Comparison of ENCODE assay signal across 8 cellular contexts in the genomic region with DNA sequence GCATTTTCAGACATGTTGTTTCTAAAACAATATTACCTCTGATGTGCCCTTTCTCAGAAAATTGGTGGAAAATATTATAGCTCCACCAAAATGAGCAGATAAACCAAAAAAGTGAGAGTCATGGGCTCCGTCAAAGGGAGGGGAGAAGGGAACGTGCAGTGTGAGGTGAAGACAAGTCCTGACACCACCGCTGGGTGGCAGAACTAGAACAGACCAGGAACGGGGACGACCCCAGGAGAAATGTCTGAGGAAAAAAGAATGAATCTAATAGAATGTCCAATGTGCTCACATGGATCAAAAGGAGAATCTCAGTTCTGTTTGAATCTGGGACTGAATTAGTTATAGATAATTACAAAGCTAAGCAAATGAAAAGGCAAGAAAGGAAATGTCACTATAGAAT. TPM values are rescaled to one million over a fixed set of nuclear protein-coding genes. Genes with fewer than 3 reads are reported as not detected.
DNase-seq lines count a peak whose midpoint lies in the region; ATAC-seq and TF ChIP-seq lines count a peak whose summit lies in the region.

No MANE protein-coding gene starts in this region.

- no peaks in the 10 kb centered on the region for H3K9me3 Mint-ChIP-seq in WTC11

- intact Hi-C loops in left ventricle myocardium superior (cut with micrococcal nuclease): loop anchor here (10.0 kb wide), 1 partner anchor 93 kb away; no protein-coding TSS in a partner anchor
- intact Hi-C loops in testis (cut with DNase I; ENCODE audit: low total_unique reads): no loop called here

- H3K27me3 ChIP-seq in testis: no peaks in the 10 kb centered on the region

- peak; percentile 71 for ATAC-seq in HG03571 (IDR thresholded peaks at IDR 0.05; ENCODE audit: unreplicated experiment)
- ATAC-seq in WTC11: peak; percentile 89
- ATAC-seq in left ventricle myocardium superior: peak; percentile 56

- no peaks in the 10 kb centered on the region for H3K27me3 Mint-ChIP-seq in WTC11 (ENCODE audit: low read depth)

- H3K4me3 Mint-ChIP-seq in WTC11: no peak overlapping the region

- peak; percentile 39 for TF ChIP-seq CTCF in WTC11 (IDR thresholded peaks at IDR 0.05)
- peak in 1 of 3 experiments; percentile 17 for TF ChIP-seq CTCF in testis (IDR thresholded peaks at IDR 0.05)

- no peak overlapping the region for H3K27ac Mint-ChIP-seq in WTC11

- H3K4me1 Mint-ChIP-seq in WTC11: peaks cover 21% of the 10 kb centered on the region

- H3K4me1 ChIP-seq in testis: peaks cover 13% of the 10 kb centered on the region

- POLR2A ChIA-PET in WTC11 (lab: Charles Lee): no interaction called here

- H3K4me3 ChIP-seq in testis: no peak overlapping the region

- peaks cover 53% of the 10 kb centered on the region for H3K36me3 Mint-ChIP-seq in WTC11

- no peak overlapping the region for H3K27ac ChIP-seq in testis

- TF ChIP-seq POLR2A in testis (IDR thresholded peaks at IDR 0.05): no peak

- WGBS in testis, 2 donors: 55 to 58% methylated on average over 5 of the region's 5 CpGs

- H3K36me3 ChIP-seq in testis (ENCODE audit: low read depth, missing control alignments): no peaks in the 10 kb centered on the region

- DNase-seq in NCI-H748 (lab: John Stamatoyannopoulos, UW; ENCODE audit: unreplicated experiment): peak; percentile 32
- DNase-seq in NCI-H748 treated with DMSO at 0.1 percent for 48 hours (lab: John Stamatoyannopoulos, UW): no peak
- peak; percentile 58 for DNase-seq in WTC11 (ENCODE audit: low spot score)
- no peak for DNase-seq in left ventricle myocardium superior
- peak; percentile 61 for DNase-seq in testis
- no peak for DNase-seq in dedifferentiated amniotic fluid mesenchymal stem cell (ENCODE audit: extremely low spot score)
- no peak for DNase-seq in NCI-H2081 treated with DMSO at 0.1 percent for 48 hours (lab: John Stamatoyannopoulos, UW)

- H3K9me3 ChIP-seq in testis: no peaks in the 10 kb centered on the region

- CTCF ChIA-PET in WTC11 (lab: Charles Lee): interaction anchor here (0.8 to 3.2 kb wide), 2 partner anchors 19 to 98 kb away, joined by 3 to 27 read pairs; no protein-coding TSS in a partner anchor

TF ChIP-seq in WTC11, 78 proteins besides CTCF, POLR2A, EP300 and RAD21:
- no peak for TF ChIP-seq RELA (CRISPR knock-in tag; IDR thresholded peaks at IDR 0.05; ENCODE audit: borderline replicate concordance)
- TF ChIP-seq HMGA2 (CRISPR knock-in tag; IDR thresholded peaks at IDR 0.05): no peak
- TF ChIP-seq MYBL2 (CRISPR knock-in tag; IDR thresholded peaks at IDR 0.05): no peak
- no peak for TF ChIP-seq TP53 (CRISPR knock-in tag; IDR thresholded peaks at IDR 0.05)
- TF ChIP-seq, protein P1, sequence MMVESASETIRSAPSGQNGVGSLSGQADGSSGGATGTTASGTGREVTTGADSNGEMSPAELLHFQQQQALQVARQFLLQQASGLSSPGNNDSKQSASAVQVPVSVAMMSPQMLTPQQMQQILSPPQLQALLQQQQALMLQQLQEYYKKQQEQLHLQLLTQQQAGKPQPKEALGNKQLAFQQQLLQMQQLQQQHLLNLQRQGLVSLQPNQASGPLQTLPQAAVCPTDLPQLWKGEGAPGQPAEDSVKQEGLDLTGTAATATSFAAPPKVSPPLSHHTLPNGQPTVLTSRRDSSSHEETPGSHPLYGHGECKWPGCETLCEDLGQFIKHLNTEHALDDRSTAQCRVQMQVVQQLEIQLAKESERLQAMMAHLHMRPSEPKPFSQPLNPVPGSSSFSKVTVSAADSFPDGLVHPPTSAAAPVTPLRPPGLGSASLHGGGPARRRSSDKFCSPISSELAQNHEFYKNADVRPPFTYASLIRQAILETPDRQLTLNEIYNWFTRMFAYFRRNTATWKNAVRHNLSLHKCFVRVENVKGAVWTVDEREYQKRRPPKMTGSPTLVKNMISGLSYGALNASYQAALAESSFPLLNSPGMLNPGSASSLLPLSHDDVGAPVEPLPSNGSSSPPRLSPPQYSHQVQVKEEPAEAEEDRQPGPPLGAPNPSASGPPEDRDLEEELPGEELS (CRISPR knock-in tag; IDR thresholded peaks at IDR 0.05): no peak
- TF ChIP-seq, protein P2, sequence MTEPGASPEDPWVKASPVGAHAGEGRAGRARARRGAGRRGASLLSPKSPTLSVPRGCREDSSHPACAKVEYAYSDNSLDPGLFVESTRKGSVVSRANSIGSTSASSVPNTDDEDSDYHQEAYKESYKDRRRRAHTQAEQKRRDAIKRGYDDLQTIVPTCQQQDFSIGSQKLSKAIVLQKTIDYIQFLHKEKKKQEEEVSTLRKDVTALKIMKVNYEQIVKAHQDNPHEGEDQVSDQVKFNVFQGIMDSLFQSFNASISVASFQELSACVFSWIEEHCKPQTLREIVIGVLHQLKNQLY (CRISPR knock-in tag; IDR thresholded peaks at IDR 0.05): no peak
- TF ChIP-seq GRHL2 (CRISPR knock-in tag; IDR thresholded peaks at IDR 0.05; ENCODE audit: insufficient replicate concordance, severe bottlenecking): no peak
- TF ChIP-seq, protein P3, sequence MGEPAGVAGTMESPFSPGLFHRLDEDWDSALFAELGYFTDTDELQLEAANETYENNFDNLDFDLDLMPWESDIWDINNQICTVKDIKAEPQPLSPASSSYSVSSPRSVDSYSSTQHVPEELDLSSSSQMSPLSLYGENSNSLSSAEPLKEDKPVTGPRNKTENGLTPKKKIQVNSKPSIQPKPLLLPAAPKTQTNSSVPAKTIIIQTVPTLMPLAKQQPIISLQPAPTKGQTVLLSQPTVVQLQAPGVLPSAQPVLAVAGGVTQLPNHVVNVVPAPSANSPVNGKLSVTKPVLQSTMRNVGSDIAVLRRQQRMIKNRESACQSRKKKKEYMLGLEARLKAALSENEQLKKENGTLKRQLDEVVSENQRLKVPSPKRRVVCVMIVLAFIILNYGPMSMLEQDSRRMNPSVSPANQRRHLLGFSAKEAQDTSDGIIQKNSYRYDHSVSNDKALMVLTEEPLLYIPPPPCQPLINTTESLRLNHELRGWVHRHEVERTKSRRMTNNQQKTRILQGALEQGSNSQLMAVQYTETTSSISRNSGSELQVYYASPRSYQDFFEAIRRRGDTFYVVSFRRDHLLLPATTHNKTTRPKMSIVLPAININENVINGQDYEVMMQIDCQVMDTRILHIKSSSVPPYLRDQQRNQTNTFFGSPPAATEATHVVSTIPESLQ (CRISPR knock-in tag; IDR thresholded peaks at IDR 0.05): no peak
- TF ChIP-seq ETV6 (CRISPR knock-in tag; IDR thresholded peaks at IDR 0.05): no peak
- no peak for TF ChIP-seq SOX15 (CRISPR knock-in tag; IDR thresholded peaks at IDR 0.05)
- TF ChIP-seq NR3C1 (CRISPR knock-in tag; conservative IDR thresholded peaks at IDR 0.05; ENCODE audit: low read depth): no peak
- no peak for TF ChIP-seq SP1 (CRISPR knock-in tag; conservative IDR thresholded peaks at IDR 0.05)
- TF ChIP-seq, protein P4, sequence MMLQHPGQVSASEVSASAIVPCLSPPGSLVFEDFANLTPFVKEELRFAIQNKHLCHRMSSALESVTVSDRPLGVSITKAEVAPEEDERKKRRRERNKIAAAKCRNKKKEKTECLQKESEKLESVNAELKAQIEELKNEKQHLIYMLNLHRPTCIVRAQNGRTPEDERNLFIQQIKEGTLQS (CRISPR knock-in tag; conservative IDR thresholded peaks at IDR 0.05): no peak
TF ChIP-seq in WTC11: peak in this region for 0.

RNA-seq across cellular contexts. Expression of a gene that starts 22.6 kb away (rescaled TPM):
- total RNA-seq in WTC11 (2021) (2.2 to 2.6 TPM (median 2.3 TPM) in 3 replicates), left ventricle myocardium superior (7.7 TPM), testis (10 to 100 TPM; 16.0 to 20.8 TPM)
- polyA plus RNA-seq in testis (ENCODE audit: insufficient read depth, low read depth, low replicate concordance): 6.3 TPM

RNA-seq across cellular contexts. Expression of a gene that starts 24.8 kb away (rescaled TPM):
- total RNA-seq in WTC11 (2021): 48.4 to 51.8 TPM (median 49.5 TPM) in 3 replicates
- 32.9 TPM for total RNA-seq in left ventricle myocardium superior
- 10 to 100 TPM; 41.7 to 64.1 TPM for total RNA-seq in testis
- 30.2 TPM for polyA plus RNA-seq in testis (ENCODE audit: insufficient read depth, low read depth, low replicate concordance)

Comparison
In these comparisons a context has a peak if more than half of its experiments do, and no peak if none do; other contexts are left out.
1. DNase-seq: peak in NCI-H748 (single experiment), WTC11 (single experiment) and testis (single experiment); none in NCI-H748 treated with DMSO at 0.1 percent for 48 hours (single experiment), left ventricle myocardium superior (single experiment), dedifferentiated amniotic fluid mesenchymal stem cell (single experiment) and NCI-H2081 treated with DMSO at 0.1 percent for 48 hours (single experiment).
2. Peak in every context shown above with its lines, with median percentiles within 50 percentile points of each other: ATAC-seq.